In genomic region chr13:21670006-21670882, GRCh38 we compare ENCODE assay signal across 8 cellular contexts. TPM values are rescaled to one million over a fixed set of nuclear protein-coding genes. Genes with fewer than 3 reads are reported as not detected.
DNase-seq lines count a peak whose midpoint lies in the region; ATAC-seq and TF ChIP-seq lines count a peak whose summit lies in the region.

No MANE protein-coding gene starts in this region.

- DNase-seq in BE2C = peak; percentile 27
- DNase-seq in Panc1 (ENCODE audit: low read depth, low spot score) = no peak
- peak; percentile 46 for DNase-seq in activated gamma-delta T cell treated with anti-CD3 and anti-CD28 coated beads, Interleukin-2, amount 50 U/mL, for 16 hours (ENCODE audit: low read depth)
- DNase-seq in glutamatergic neuron = peak; percentile 76
- DNase-seq in osteocyte (ENCODE audit: extremely low spot score, unreplicated experiment) = no peak

- in situ Hi-C loops in Panc1 (cut with HindIII; ENCODE audit: low pct_unique_long_range_greater_than_20kb, low sequenced_read_pairs) = no loop called here

- H3K9me3 Mint-ChIP-seq in glutamatergic neuron (ENCODE audit: unreplicated experiment) (peaks cover 23% of the 10 kb centered on the region), osteocyte (ENCODE audit: unreplicated experiment) (no peaks in the 10 kb centered on the region)

- H3K27me3 Mint-ChIP-seq in glutamatergic neuron (ENCODE audit: unreplicated experiment) = peaks cover 14% of the 10 kb centered on the region
- H3K27me3 Mint-ChIP-seq in osteocyte (ENCODE audit: unreplicated experiment) = peaks cover 52% of the 10 kb centered on the region

- H3K36me3 ChIP-seq in BE2C = no peaks in the 10 kb centered on the region
- no peaks in the 10 kb centered on the region; the same call in 1 of the 2 replicates for H3K36me3 ChIP-seq in Panc1 (ENCODE audit: control insufficient read depth, insufficient read depth, low read length)

- peaks cover 76% of the 10 kb centered on the region for H3K27me3 ChIP-seq in BE2C
- peaks cover 20% of the 10 kb centered on the region for H3K27me3 ChIP-seq in Panc1 (ENCODE audit: control insufficient read depth, insufficient read depth, low read length)

- H3K4me1 Mint-ChIP-seq in glutamatergic neuron (ENCODE audit: low read depth, unreplicated experiment) = peaks cover 21% of the 10 kb centered on the region
- H3K4me1 Mint-ChIP-seq in osteocyte (ENCODE audit: unreplicated experiment) = peaks cover 38% of the 10 kb centered on the region

- H3K4me3 Mint-ChIP-seq in glutamatergic neuron (ENCODE audit: unreplicated experiment) (peak overlapping the region; percentile 93), osteocyte (ENCODE audit: unreplicated experiment) (peak overlapping the region; percentile 75)

- POLR2A ChIA-PET in Panc1 (lab: Charles Lee) = interaction anchor here (0.5 to 0.6 kb wide), 2 partner anchors 10 to 50 kb away, joined by 3 read pairs; no protein-coding TSS in a partner anchor

- H3K4me3 ChIP-seq in BE2C (ENCODE audit: low read depth, low read length) = peak overlapping the region; percentile 46
- peak overlapping the region; percentile 39 to 44 for H3K4me3 ChIP-seq in Panc1 (ENCODE audit: low read depth in 2 of 2, low read length in 2 of 2)

- H3K27ac Mint-ChIP-seq in glutamatergic neuron (ENCODE audit: unreplicated experiment) = peak overlapping the region; percentile 76
- H3K27ac Mint-ChIP-seq in osteocyte (ENCODE audit: unreplicated experiment) = peak overlapping the region; percentile 31

- no peaks in the 10 kb centered on the region for H3K4me1 ChIP-seq in BE2C
- peaks cover 3% of the 10 kb centered on the region for H3K4me1 ChIP-seq in Panc1 (ENCODE audit: control insufficient read depth, insufficient read depth, low read length)

- H3K36me3 Mint-ChIP-seq in glutamatergic neuron (ENCODE audit: unreplicated experiment) (no peaks in the 10 kb centered on the region), osteocyte (ENCODE audit: unreplicated experiment) (no peaks in the 10 kb centered on the region)

- BruUV-seq in Panc1 (replicated peaks; lab: Mats Ljungman, UMichigan) = no TSS peak

- intact Hi-C loops in Panc1 (cut with micrococcal nuclease; ENCODE audit: unreplicated experiment) = no loop called here

- H3K9me3 ChIP-seq in BE2C (no peaks in the 10 kb centered on the region; the same call in 1 of the 2 replicates), Panc1 (ENCODE audit: control insufficient read depth, insufficient read depth, low read depth, low read length) (no peaks in the 10 kb centered on the region)

- ATAC-seq in GM19025 (IDR thresholded peaks at IDR 0.05; ENCODE audit: low read depth, unreplicated experiment) = peak; percentile 3
- ATAC-seq in HG03342 (IDR thresholded peaks at IDR 0.05; ENCODE audit: unreplicated experiment) = peak; percentile 15
- peak; percentile 43 for ATAC-seq in Panc1
- ATAC-seq in GM19328 (IDR thresholded peaks at IDR 0.05; ENCODE audit: unreplicated experiment) = no peak

- no peak overlapping the region for H3K27ac ChIP-seq in Panc1 (ENCODE audit: low read length)

- CTCF ChIA-PET in Panc1 (lab: Charles Lee) = interaction anchor here (0.7 kb wide), 1 partner anchor 350 kb away, joined by 3 read pairs; no protein-coding TSS in a partner anchor

- TF ChIP-seq CTCF in BE2C (IDR thresholded peaks at IDR 0.05; ENCODE audit: low read depth, low read length) (no peak), Panc1 (IDR thresholded peaks at IDR 0.05) (peak; percentile 45), glutamatergic neuron (IDR thresholded peaks at IDR 0.05; ENCODE audit: partially characterized antibody, unreplicated experiment) (no peak), osteocyte (IDR thresholded peaks at IDR 0.05) (peak; percentile 23)

RNA-seq across cellular contexts. Expression of gene FGF9, which starts 0.6 kb away (rescaled TPM):
- not detected for polyA plus RNA-seq in BE2C (2012; ENCODE audit: insufficient read depth, insufficient read length, low read depth)
- not detected for total RNA-seq in Panc1 (2021; ENCODE audit: unreplicated experiment)
- not detected for polyA plus RNA-seq in Panc1 (2012; ENCODE audit: insufficient read length)
- 19.5 TPM for total RNA-seq in glutamatergic neuron (ENCODE audit: unreplicated experiment)
- total RNA-seq in osteocyte = not detected in 2 replicates

Comparison
In these comparisons a context has a peak if more than half of its experiments do, and no peak if none do; other contexts are left out.
1. DNase-seq: peak in BE2C (single experiment), activated gamma-delta T cell treated with anti-CD3 and anti-CD28 coated beads, Interleukin-2, amount 50 U/mL, for 16 hours (single experiment) and glutamatergic neuron (single experiment); none in Panc1 (single experiment) and osteocyte (single experiment).
2. CTCF ChIP-seq: peak in Panc1 (single experiment) and osteocyte (single experiment); none in BE2C (single experiment) and glutamatergic neuron (single experiment).
3. RNA of gene FGF9, which starts 0.6 kb away (total RNA-seq): 19.5 TPM in glutamatergic neuron (single experiment); not detected in osteocyte and not detected in Panc1 (single experiment); every median in the first group is over 10 times any median in the second.